10 cellular contexts compared by ENCODE assay signal in genomic region chr1:228478912-228479665, GRCh38. TPM values are rescaled to one million over a fixed set of nuclear protein-coding genes. Genes with fewer than 3 reads are reported as not detected.
DNase-seq lines count a peak whose midpoint lies in the region; ATAC-seq lines count a peak whose summit lies in the region.
"Had no signal": no experiment of that assay in that cellular context is flagged by ENCODE, and none has a peak within 500 bp of the region (broad histone marks: within the 10 kb centered on the region; RNA-seq: fewer than 3 reads in every experiment).

No MANE protein-coding gene starts in this region.

- H3K4me3 Mint-ChIP-seq in activated CD4-positive, alpha-beta T cell treated with anti-CD3 and anti-CD28 coated beads, Interleukin-2, amount 10 ng/mL, durations not matched to agents 24 days and 14 days = peak overlapping the region; percentile 61
- no peak overlapping the region for H3K4me3 Mint-ChIP-seq in activated naive CD8-positive, alpha-beta T cell treated with anti-CD3 and anti-CD28 coated beads for 36 hours
- peak overlapping the region; percentile 40 for H3K4me3 Mint-ChIP-seq in stimulated activated memory B cell treated with anti-CD40 and anti-IgM and Interleukin-4, amounts not matched to agents 10 μg/mL and 1 μg/mL and 100 μg/mL, for 72 hours

- H3K4me1 Mint-ChIP-seq in activated CD4-positive, alpha-beta T cell treated with anti-CD3 and anti-CD28 coated beads, Interleukin-2, amount 10 ng/mL, durations not matched to agents 24 days and 14 days = peaks cover 25% of the 10 kb centered on the region
- H3K4me1 Mint-ChIP-seq in activated naive CD8-positive, alpha-beta T cell treated with anti-CD3 and anti-CD28 coated beads for 36 hours = peaks cover 17% of the 10 kb centered on the region
- H3K4me1 Mint-ChIP-seq in stimulated activated memory B cell treated with anti-CD40 and anti-IgM and Interleukin-4, amounts not matched to agents 10 μg/mL and 1 μg/mL and 100 μg/mL, for 72 hours = peaks cover 17% of the 10 kb centered on the region

- peak; percentile 65 for DNase-seq in activated CD4-positive, alpha-beta T cell treated with anti-CD3 and anti-CD28 coated beads, Interleukin-2, amount 10 ng/mL, durations not matched to agents 24 days and 14 days
- DNase-seq in activated CD4-positive, alpha-beta T cell treated with anti-CD3 and anti-CD28 coated beads, Interleukin-2, amount 50 U/mL, for 4 hours = no peak
- no peak for DNase-seq in activated naive CD8-positive, alpha-beta T cell treated with anti-CD3 and anti-CD28 coated beads for 36 hours
- DNase-seq in activated gamma-delta T cell treated with Interleukin-2 at 50 U/mL for 16 hours (no peak), inferior parietal cortex (ENCODE audit: extremely low spot score) (no peak)
- DNase-seq: activated CD8-positive, alpha-beta memory T cell treated with anti-CD3 and anti-CD28 coated beads, Interleukin-2, amount 50 U/mL, for 48 hours; H7 had no signal

- H3K27ac Mint-ChIP-seq in activated CD4-positive, alpha-beta T cell treated with anti-CD3 and anti-CD28 coated beads, Interleukin-2, amount 10 ng/mL, durations not matched to agents 24 days and 14 days = peak overlapping the region; percentile 82
- H3K27ac Mint-ChIP-seq in activated naive CD8-positive, alpha-beta T cell treated with anti-CD3 and anti-CD28 coated beads for 36 hours = peak overlapping the region; percentile 39
- H3K27ac Mint-ChIP-seq in stimulated activated memory B cell treated with anti-CD40 and anti-IgM and Interleukin-4, amounts not matched to agents 10 μg/mL and 1 μg/mL and 100 μg/mL, for 72 hours = peak overlapping the region; percentile 83

- H3K27me3 Mint-ChIP-seq in activated CD4-positive, alpha-beta T cell treated with anti-CD3 and anti-CD28 coated beads, Interleukin-2, amount 10 ng/mL, durations not matched to agents 24 days and 14 days = peaks cover 2% of the 10 kb centered on the region
- H3K27me3 Mint-ChIP-seq in activated naive CD8-positive, alpha-beta T cell treated with anti-CD3 and anti-CD28 coated beads for 36 hours = no peaks in the 10 kb centered on the region
- no peaks in the 10 kb centered on the region for H3K27me3 Mint-ChIP-seq in stimulated activated memory B cell treated with anti-CD40 and anti-IgM and Interleukin-4, amounts not matched to agents 10 μg/mL and 1 μg/mL and 100 μg/mL, for 72 hours

- intact Hi-C loops in activated CD4-positive, alpha-beta T cell treated with anti-CD3 and anti-CD28 coated beads, Interleukin-2, amount 10 ng/mL, durations not matched to agents 24 days and 14 days (cut with micrococcal nuclease) = no loop called here

- ATAC-seq in HG03571 (IDR thresholded peaks at IDR 0.05; ENCODE audit: unreplicated experiment) (peak; percentile 71), GM18520 (IDR thresholded peaks at IDR 0.05; ENCODE audit: unreplicated experiment) (no peak)
- peak; percentile 72 for ATAC-seq in stimulated activated memory B cell treated with anti-CD40 and anti-IgM and Interleukin-4, amounts not matched to agents 10 μg/mL and 1 μg/mL and 100 μg/mL, for 72 hours

- no peaks in the 10 kb centered on the region for H3K9me3 Mint-ChIP-seq in activated CD4-positive, alpha-beta T cell treated with anti-CD3 and anti-CD28 coated beads, Interleukin-2, amount 10 ng/mL, durations not matched to agents 24 days and 14 days
- H3K9me3 Mint-ChIP-seq in activated naive CD8-positive, alpha-beta T cell treated with anti-CD3 and anti-CD28 coated beads for 36 hours = no peaks in the 10 kb centered on the region
- no peaks in the 10 kb centered on the region for H3K9me3 Mint-ChIP-seq in stimulated activated memory B cell treated with anti-CD40 and anti-IgM and Interleukin-4, amounts not matched to agents 10 μg/mL and 1 μg/mL and 100 μg/mL, for 72 hours

- no peaks in the 10 kb centered on the region for H3K36me3 Mint-ChIP-seq in activated CD4-positive, alpha-beta T cell treated with anti-CD3 and anti-CD28 coated beads, Interleukin-2, amount 10 ng/mL, durations not matched to agents 24 days and 14 days (ENCODE audit: low read depth)
- H3K36me3 Mint-ChIP-seq in activated naive CD8-positive, alpha-beta T cell treated with anti-CD3 and anti-CD28 coated beads for 36 hours = no peaks in the 10 kb centered on the region
- no peaks in the 10 kb centered on the region for H3K36me3 Mint-ChIP-seq in stimulated activated memory B cell treated with anti-CD40 and anti-IgM and Interleukin-4, amounts not matched to agents 10 μg/mL and 1 μg/mL and 100 μg/mL, for 72 hours

RNA-seq across cellular contexts. Expression of gene RNF187, which starts 8.1 kb away (rescaled TPM):
- 148 and 150 TPM in 2 replicates for total RNA-seq in activated CD4-positive, alpha-beta T cell treated with anti-CD3 and anti-CD28 coated beads, Interleukin-2, amount 10 ng/mL, durations not matched to agents 24 days and 14 days
- 100 to 1,000 TPM; 119 to 125 TPM for total RNA-seq in activated naive CD8-positive, alpha-beta T cell treated with anti-CD3 and anti-CD28 coated beads for 36 hours
